Comparison of ENCODE assay signal across 19 cellular contexts in the genomic region with DNA sequence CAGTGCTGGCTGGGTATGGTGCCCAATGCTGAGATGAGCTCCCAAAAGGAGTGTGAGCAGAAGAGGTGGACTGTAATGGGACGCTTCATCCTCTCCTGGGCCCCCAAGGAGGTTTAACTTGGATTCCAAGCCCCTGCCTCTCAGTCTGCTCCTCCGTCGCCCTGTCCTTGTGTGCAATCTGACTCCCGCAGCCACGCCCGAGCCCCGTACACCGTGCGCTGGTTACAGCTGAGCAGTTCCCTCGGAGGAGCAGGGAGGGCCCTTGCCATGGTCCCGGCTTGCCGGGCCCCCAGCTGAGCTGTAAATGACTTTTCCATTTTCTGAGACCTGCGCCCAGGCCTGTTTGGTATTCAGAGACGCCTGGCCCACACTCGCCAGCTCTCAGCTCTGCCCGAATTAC. TPM values are rescaled to one million over a fixed set of nuclear protein-coding genes. Genes with fewer than 3 reads are reported as not detected.
DNase-seq lines count a peak whose midpoint lies in the region; ATAC-seq and TF ChIP-seq lines count a peak whose summit lies in the region.
"Had no signal": no experiment of that assay in that cellular context is flagged by ENCODE, and none has a peak within 500 bp of the region (broad histone marks: within the 10 kb centered on the region; RNA-seq: fewer than 3 reads in every experiment).

No MANE protein-coding gene starts in this region.

- H3K36me3 ChIP-seq in GM23338 (ENCODE audit: insufficient read depth) = no peaks in the 10 kb centered on the region
- H3K36me3 ChIP-seq in esophagus squamous epithelium = no peaks in the 10 kb centered on the region
- H3K36me3 ChIP-seq: BE2C, HAP-1 had no signal

- no peaks in the 10 kb centered on the region for H3K79me2 ChIP-seq in GM23338 (replicated peaks; ENCODE audit: insufficient read depth)

- CTCF ChIA-PET in WTC11 (lab: Charles Lee) = interaction anchor here (0.8 to 8.5 kb wide), 6 partner anchors 10 to 191 kb away, joined by 3 to 102 read pairs (median 4); no protein-coding TSS in a partner anchor

- H3F3A ChIP-seq in GM23338 (replicated peaks; ENCODE audit: low read depth) = 0 out of 2 replicates have a peak, but pooled peaks cover 2% of the 10 kb centered on the region

- H3K4me3 Mint-ChIP-seq in GM23338 (no peak overlapping the region), WTC11 (no peak overlapping the region)
- H3K4me3 Mint-ChIP-seq in stimulated activated effector memory CD8-positive, alpha-beta T cell treated with anti-CD3 and anti-CD28 coated beads, Interleukin-12 subunit alpha, Interleukin-12 subunit beta, amount 100 ng/mL, for 72 hours = no peak overlapping the region
- H3K4me3 Mint-ChIP-seq: CD4-positive, CD25-positive, alpha-beta regulatory T cell had no signal

- H3K4me2 ChIP-seq in GM23338 = no peak overlapping the region

- H3K4me3 ChIP-seq in GM23338 = no peak overlapping the region
- no peak overlapping the region for H3K4me3 ChIP-seq in esophagus squamous epithelium
- H3K4me3 ChIP-seq: HAP-1 had no signal

- peak; percentile 43 for ATAC-seq in GM23338
- peak; percentile 17 for ATAC-seq in WTC11
- ATAC-seq in stimulated activated effector memory CD8-positive, alpha-beta T cell treated with anti-CD3 and anti-CD28 coated beads, Interleukin-12 subunit alpha, Interleukin-12 subunit beta, amount 100 ng/mL, for 72 hours = peak; percentile 3
- ATAC-seq in GM18517 (IDR thresholded peaks at IDR 0.05; ENCODE audit: unreplicated experiment) = no peak

- peaks cover 5% of the 10 kb centered on the region; the same call in 1 of the 2 replicates for H3K4me1 ChIP-seq in GM23338 (ENCODE audit: insufficient read depth)
- H3K4me1 ChIP-seq in esophagus squamous epithelium = no peaks in the 10 kb centered on the region
- H3K4me1 ChIP-seq: BE2C, Caco-2, HAP-1 had no signal

- no peak for DNase-seq in GM23338 (ENCODE audit: low spot score)
- DNase-seq in WTC11 (ENCODE audit: low spot score) = no peak
- DNase-seq in left kidney (ENCODE audit: low read depth, low spot score) = peak; percentile 62
- no peak for DNase-seq in stimulated activated effector memory CD8-positive, alpha-beta T cell treated with anti-CD3 and anti-CD28 coated beads, Interleukin-12 subunit alpha, Interleukin-12 subunit beta, amount 100 ng/mL, for 72 hours (ENCODE audit: low spot score in 2 of 2)
- no peak for DNase-seq in esophagus squamous epithelium (lab: John Stamatoyannopoulos, UW)
- DNase-seq in DMS 273 (lab: John Stamatoyannopoulos, UW; ENCODE audit: unreplicated experiment) = no peak
- DNase-seq: ACHN; BE2C; C1 segment of cervical spinal cord; Caco-2; CD4-positive, CD25-positive, alpha-beta regulatory T cell; DMS153; DND-41; EL; IMR-90; Karpas-422; KBM-7 had no signal

- H3K36me3 Mint-ChIP-seq in GM23338 (ENCODE audit: low read depth) = no peaks in the 10 kb centered on the region
- H3K36me3 Mint-ChIP-seq in WTC11 = no peaks in the 10 kb centered on the region
- H3K36me3 Mint-ChIP-seq in stimulated activated effector memory CD8-positive, alpha-beta T cell treated with anti-CD3 and anti-CD28 coated beads, Interleukin-12 subunit alpha, Interleukin-12 subunit beta, amount 100 ng/mL, for 72 hours = peaks cover 5% of the 10 kb centered on the region
- H3K36me3 Mint-ChIP-seq: CD4-positive, CD25-positive, alpha-beta regulatory T cell had no signal

- peak overlapping the region; percentile 52; the same call in 1 of the 2 replicates for H2AFZ ChIP-seq in GM23338

- no peaks in the 10 kb centered on the region for H3K9me3 Mint-ChIP-seq in GM23338
- peaks cover 3% of the 10 kb centered on the region for H3K9me3 Mint-ChIP-seq in WTC11
- H3K9me3 Mint-ChIP-seq in stimulated activated effector memory CD8-positive, alpha-beta T cell treated with anti-CD3 and anti-CD28 coated beads, Interleukin-12 subunit alpha, Interleukin-12 subunit beta, amount 100 ng/mL, for 72 hours = no peaks in the 10 kb centered on the region

- no peaks in the 10 kb centered on the region for H3K9me3 ChIP-seq in esophagus squamous epithelium
- H3K9me3 ChIP-seq: BE2C, Caco-2 had no signal

- no peaks in the 10 kb centered on the region for H3K9me2 ChIP-seq in GM23338 (ENCODE audit: insufficient read depth)

- POLR2A ChIA-PET in WTC11 (lab: Charles Lee) = interaction anchor here (1.0 kb wide), 1 partner anchor 9 kb away, joined by 3 read pairs; no protein-coding TSS in a partner anchor

- 28% methylated on average over 7 of the region's 16 CpGs; no CpG with 5 or more reads in 1 of the 2 donors for WGBS in esophagus squamous epithelium, 2 donors

- intact Hi-C loops in esophagus squamous epithelium (cut with DNase I) = loop anchor here (5.0 kb wide), 1 partner anchor 87 kb away; no protein-coding TSS in a partner anchor

- H3K27ac ChIP-seq in GM23338 (ENCODE audit: low read depth) = no peak overlapping the region
- H3K27ac ChIP-seq in esophagus squamous epithelium = no peak overlapping the region

- H3K27ac Mint-ChIP-seq in GM23338 = no peak overlapping the region
- H3K27ac Mint-ChIP-seq in WTC11 = no peak overlapping the region
- no peak overlapping the region for H3K27ac Mint-ChIP-seq in stimulated activated effector memory CD8-positive, alpha-beta T cell treated with anti-CD3 and anti-CD28 coated beads, Interleukin-12 subunit alpha, Interleukin-12 subunit beta, amount 100 ng/mL, for 72 hours
- H3K27ac Mint-ChIP-seq: CD4-positive, CD25-positive, alpha-beta regulatory T cell had no signal

- H3K4me1 Mint-ChIP-seq in GM23338 (no peaks in the 10 kb centered on the region), WTC11 (peaks cover 13% of the 10 kb centered on the region)
- H3K4me1 Mint-ChIP-seq in stimulated activated effector memory CD8-positive, alpha-beta T cell treated with anti-CD3 and anti-CD28 coated beads, Interleukin-12 subunit alpha, Interleukin-12 subunit beta, amount 100 ng/mL, for 72 hours = no peaks in the 10 kb centered on the region
- H3K4me1 Mint-ChIP-seq: CD4-positive, CD25-positive, alpha-beta regulatory T cell had no signal

- H3K27me3 ChIP-seq in GM23338 (ENCODE audit: insufficient read depth) (peaks cover 14% of the 10 kb centered on the region; the same call in 1 of the 2 replicates), esophagus squamous epithelium (peaks cover 0 to 86% (median 0%) of the 10 kb centered on the region in 4 donors)
- H3K27me3 ChIP-seq: BE2C had no signal

- no peak for TF ChIP-seq POLR2A in esophagus squamous epithelium (IDR thresholded peaks at IDR 0.05)

- H4K20me1 ChIP-seq in GM23338 (replicated peaks; ENCODE audit: insufficient read depth) = no peaks in the 10 kb centered on the region

- H3K27me3 Mint-ChIP-seq in GM23338 (ENCODE audit: insufficient read depth, low read depth, poor library complexity) (peaks cover 23% of the 10 kb centered on the region), WTC11 (ENCODE audit: low read depth) (peaks cover 36% of the 10 kb centered on the region)

- no peak for TF ChIP-seq CTCF in GM23338 (conservative IDR thresholded peaks at IDR 0.05; ENCODE audit: low read depth in 2 of 2)
- no peak for TF ChIP-seq CTCF in WTC11 (IDR thresholded peaks at IDR 0.05)
- TF ChIP-seq CTCF in esophagus squamous epithelium (IDR thresholded peaks at IDR 0.05) = no peak

TF ChIP-seq in GM23338, 12 proteins besides CTCF, POLR2A, EP300 and RAD21 (continues in another document):
- TF ChIP-seq EZH2phosphoT487 (IDR thresholded peaks at IDR 0.05; ENCODE audit: unreplicated experiment) = no peak
- TF ChIP-seq NANOG (IDR thresholded peaks at IDR 0.05; ENCODE audit: borderline replicate concordance) = no peak
- no peak for TF ChIP-seq CREB1 (CRISPR knock-in tag; IDR thresholded peaks at IDR 0.05; ENCODE audit: low read depth)
- TF ChIP-seq, protein P1, sequence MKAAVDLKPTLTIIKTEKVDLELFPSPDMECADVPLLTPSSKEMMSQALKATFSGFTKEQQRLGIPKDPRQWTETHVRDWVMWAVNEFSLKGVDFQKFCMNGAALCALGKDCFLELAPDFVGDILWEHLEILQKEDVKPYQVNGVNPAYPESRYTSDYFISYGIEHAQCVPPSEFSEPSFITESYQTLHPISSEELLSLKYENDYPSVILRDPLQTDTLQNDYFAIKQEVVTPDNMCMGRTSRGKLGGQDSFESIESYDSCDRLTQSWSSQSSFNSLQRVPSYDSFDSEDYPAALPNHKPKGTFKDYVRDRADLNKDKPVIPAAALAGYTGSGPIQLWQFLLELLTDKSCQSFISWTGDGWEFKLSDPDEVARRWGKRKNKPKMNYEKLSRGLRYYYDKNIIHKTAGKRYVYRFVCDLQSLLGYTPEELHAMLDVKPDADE (IDR thresholded peaks at IDR 0.05) = no peak

TF ChIP-seq in WTC11, 78 proteins besides CTCF, POLR2A, EP300 and RAD21 (continues in another document):
- TF ChIP-seq, protein P2, sequence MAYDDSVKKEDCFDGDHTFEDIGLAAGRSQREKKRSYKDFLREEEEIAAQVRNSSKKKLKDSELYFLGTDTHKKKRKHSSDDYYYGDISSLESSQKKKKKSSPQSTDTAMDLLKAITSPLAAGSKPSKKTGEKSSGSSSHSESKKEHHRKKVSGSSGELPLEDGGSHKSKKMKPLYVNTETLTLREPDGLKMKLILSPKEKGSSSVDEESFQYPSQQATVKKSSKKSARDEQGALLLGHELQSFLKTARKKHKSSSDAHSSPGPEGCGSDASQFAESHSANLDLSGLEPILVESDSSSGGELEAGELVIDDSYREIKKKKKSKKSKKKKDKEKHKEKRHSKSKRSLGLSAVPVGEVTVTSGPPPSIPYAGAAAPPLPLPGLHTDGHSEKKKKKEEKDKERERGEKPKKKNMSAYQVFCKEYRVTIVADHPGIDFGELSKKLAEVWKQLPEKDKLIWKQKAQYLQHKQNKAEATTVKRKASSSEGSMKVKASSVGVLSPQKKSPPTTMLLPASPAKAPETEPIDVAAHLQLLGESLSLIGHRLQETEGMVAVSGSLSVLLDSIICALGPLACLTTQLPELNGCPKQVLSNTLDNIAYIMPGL (CRISPR knock-in tag; IDR thresholded peaks at IDR 0.05) = no peak
- no peak for TF ChIP-seq ESRRA (CRISPR knock-in tag; IDR thresholded peaks at IDR 0.05; ENCODE audit: borderline replicate concordance)
- no peak for TF ChIP-seq ZNF317 (CRISPR knock-in tag; IDR thresholded peaks at IDR 0.05; ENCODE audit: borderline replicate concordance, low read depth)
- TF ChIP-seq OVOL2 (CRISPR knock-in tag; IDR thresholded peaks at IDR 0.05; ENCODE audit: borderline replicate concordance) = no peak
- no peak for TF ChIP-seq KAT7 (CRISPR knock-in tag; IDR thresholded peaks at IDR 0.05; ENCODE audit: borderline replicate concordance)
- TF ChIP-seq ZNF121 (CRISPR knock-in tag; IDR thresholded peaks at IDR 0.05) = no peak
- no peak for TF ChIP-seq HMGA2 (CRISPR knock-in tag; IDR thresholded peaks at IDR 0.05)

RNA-seq across cellular contexts. Expression of a gene that starts 53.7 kb away (rescaled TPM):
- 0.03 TPM in 1 of 2 replicates, not detected in the other for total RNA-seq in GM23338 (2014; rRNA removed; shearing (Covaris generic))
- polyA plus RNA-seq in GM23338 (2016; fragmentation: Nextera tagmentation; extraction: Ambion mirVana) = not detected in 2 replicates
- total RNA-seq in WTC11 (2021) = 0.24 to 0.73 TPM (median 0.37 TPM) in 3 replicates
- total RNA-seq in esophagus squamous epithelium = not detected
- total RNA-seq: CD4-positive, CD25-positive, alpha-beta regulatory T cell; IMR-90 had no signal
- polyA plus RNA-seq: CD4-positive, CD25-positive, alpha-beta regulatory T cell; IMR-90 had no signal
